Comparison of ENCODE assay signal across 7 cellular contexts in the genomic region with DNA sequence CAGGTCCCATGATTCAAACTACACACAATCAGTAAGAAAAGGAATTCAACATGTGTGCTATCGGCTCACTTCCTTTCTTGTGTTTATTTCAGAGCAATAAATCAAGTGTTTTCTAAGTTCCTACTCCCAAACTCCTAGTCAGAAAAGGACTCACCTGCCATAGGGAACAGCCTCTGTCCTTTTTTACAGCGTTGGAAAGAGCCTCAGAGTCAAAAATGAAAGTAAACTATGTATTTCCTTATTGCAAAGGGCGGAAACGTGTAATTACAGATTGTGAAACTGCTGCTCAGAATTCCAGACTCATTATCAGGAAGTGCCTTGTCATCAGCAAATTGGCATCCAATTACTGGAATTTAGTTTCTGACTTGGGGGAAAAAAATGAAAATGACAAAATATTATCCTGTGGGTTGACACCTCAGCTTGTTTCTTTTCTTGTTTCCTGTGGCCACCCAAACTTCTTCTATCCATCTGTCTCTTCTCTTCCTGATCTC. TPM values are rescaled to one million over a fixed set of nuclear protein-coding genes. Genes with fewer than 3 reads are reported as not detected.
DNase-seq lines count a peak whose midpoint lies in the region; ATAC-seq, FAIRE-seq and TF ChIP-seq lines count a peak whose summit lies in the region.

A gene (minus strand): TSS at position 210 of the 491 bp plus-strand sequence. CDS start 49 bp downstream, at position 161.

- TF ChIP-seq CTCF in SK-N-SH (IDR thresholded peaks at IDR 0.05) (no peak), H1 (IDR thresholded peaks at IDR 0.05; ENCODE audit: control extremely low read depth in 1 of 3, insufficient read depth in 1 of 3, low read depth in 1 of 3, low read length in 3 of 3) (no peak)

- no peak within 1 kb of the TSS for H3K4ac ChIP-seq in H1 (replicated peaks; ENCODE audit: insufficient read length, low read depth, low read length)

- no peak within 1 kb of the TSS for H2AK5ac ChIP-seq in H1 (ENCODE audit: low read depth, low read length)

- H3F3A ChIP-seq in SK-N-SH (replicated peaks; ENCODE audit: insufficient read depth): no peaks in the 10 kb centered on the region

- no peak within 1 kb of the TSS for H3K18ac ChIP-seq in H1 (ENCODE audit: extremely low read depth, low read length)

- POLR2A ChIA-PET in SK-N-SH (lab: Yijun Ruan, JAX) (no interaction called here), H1 (lab: Charles Lee; ENCODE audit: partially characterized antibody) (no interaction called here)

- H3K27me3 ChIP-seq in SK-N-SH (ENCODE audit: insufficient read depth) (no peaks in the 10 kb centered on the region), H1 (replicated peaks in 1 of 4; ENCODE audit: control insufficient read depth in 3 of 4, extremely low read depth in 1 of 4, insufficient read depth in 3 of 4, low read length in 3 of 4) (no peaks in the 10 kb centered on the region), muscle layer of colon (ENCODE audit: control insufficient read depth in 1 of 2, insufficient read depth in 2 of 2, low read length in 2 of 2) (no peaks in the 10 kb centered on the region)

- H3K9ac ChIP-seq in SK-N-SH (peak within 1 kb of the TSS; percentile 50), H1 (replicated peaks in 1 of 4; ENCODE audit: extremely low read depth in 1 of 4, low read depth in 3 of 4, low read length in 3 of 4) (no peak within 1 kb of the TSS), muscle layer of colon (ENCODE audit: low read length) (peak within 1 kb of the TSS; percentile 74)

- H2AFZ ChIP-seq in SK-N-SH (ENCODE audit: low read depth) (peak within 1 kb of the TSS; percentile 80), H1 (ENCODE audit: low read length) (peak within 1 kb of the TSS; percentile 90)

- CTCF ChIA-PET in SK-N-SH (lab: Yijun Ruan, JAX) (interaction anchor here (1.1 kb wide), 1 partner anchor 22 kb away, joined by 3 read pairs; no protein-coding TSS in a partner anchor), H1 (lab: Charles Lee; ENCODE audit: partially characterized antibody) (interaction anchor here (0.6 to 1.6 kb wide), 3 partner anchors 23 to 49 kb away, joined by 3 to 5 read pairs (median 3); no protein-coding TSS in a partner anchor)

- no peak for TF ChIP-seq RAD21 in SK-N-SH (IDR thresholded peaks at IDR 0.05; ENCODE audit: low read length)
- TF ChIP-seq RAD21 in H1 (IDR thresholded peaks at IDR 0.05 in 1 of 2, conservative IDR thresholded peaks at IDR 0.05 in 1 of 2; ENCODE audit: low read depth in 2 of 2, low read length in 2 of 2): no peak

- no peak within 1 kb of the TSS for H3K14ac ChIP-seq in H1 (ENCODE audit: insufficient read length)

- no peak within 1 kb of the TSS for H4K8ac ChIP-seq in H1 (ENCODE audit: extremely low read depth, insufficient read depth, low read length)

- WGBS in SK-N-SH (ENCODE audit: low lambda C conversion rate): 17% methylated on average over 4 of the region's 4 CpGs
- WGBS in H1 (ENCODE audit: extremely low coverage in 1 of 2, insufficient coverage in 1 of 2, insufficient read length in 1 of 2, insufficient replicate concordance in 2 of 2, low coverage in 1 of 2, low lambda C conversion rate in 2 of 2, missing lambda C conversion rate in 1 of 2), 2 experiments: 89% methylated on average over 4 of the region's 4 CpGs; no CpG with 5 or more reads in 1 of the 2 experiments

- H3K56ac ChIP-seq in H1 (replicated peaks; ENCODE audit: insufficient read length, low read depth, low read length): no peak within 1 kb of the TSS

- 0 out of 2 replicates have a peak within 1 kb of the TSS, but pooled peaks have one; percentile 34 for H2BK20ac ChIP-seq in H1 (ENCODE audit: low read length)

- no peak for TF ChIP-seq POLR2A in H1 (IDR thresholded peaks at IDR 0.05; ENCODE audit: control extremely low read depth in 1 of 2, low read depth in 2 of 2, low read length in 2 of 2)

- peak within 1 kb of the TSS in 1 of 2 experiments; percentile 72; a peak in 3 of 4 replicates for H3K27ac ChIP-seq in SK-N-SH (ENCODE audit: low read depth in 2 of 2, low read length in 1 of 2)
- no peak within 1 kb of the TSS for H3K27ac ChIP-seq in H1 (ENCODE audit: low read depth, low read length)
- peak within 1 kb of the TSS; percentile 68 for H3K27ac ChIP-seq in muscle layer of colon (ENCODE audit: low read depth, low read length)

- H3K36me3 ChIP-seq in SK-N-SH (replicated peaks in 1 of 2; ENCODE audit: control insufficient read depth in 1 of 2, insufficient read depth in 2 of 2, low read length in 1 of 2) (no peaks in the 10 kb centered on the region), H1 (ENCODE audit: control insufficient read depth in 2 of 4, insufficient read depth in 4 of 4, low read length in 3 of 4) (peaks cover 0 to 2% (median 0%) of the 10 kb centered on the region in 4 experiments; a peak in 2 of 8 replicates), muscle layer of colon (ENCODE audit: insufficient read depth, low read length) (no peaks in the 10 kb centered on the region)

- no peak within 1 kb of the TSS for H2BK120ac ChIP-seq in H1 (replicated peaks; ENCODE audit: low read depth, low read length)

- no peak for FAIRE-seq in H1 (lab: Jason Lieb, UNC)

- H3K4me2 ChIP-seq in SK-N-SH (peak within 1 kb of the TSS; percentile 57), H1 (ENCODE audit: insufficient read depth in 1 of 2, low read depth in 2 of 2, low read length in 2 of 2) (no peak within 1 kb of the TSS)

- no peaks in the 10 kb centered on the region; a peak in 1 of 4 replicates for H3K4me1 ChIP-seq in SK-N-SH (ENCODE audit: control insufficient read depth in 1 of 2, insufficient read depth in 2 of 2, low read depth in 1 of 2, low read length in 1 of 2)
- peaks cover 0 to 7% (median 3%) of the 10 kb centered on the region in 4 experiments; a peak in 4 of 7 replicates for H3K4me1 ChIP-seq in H1 (replicated peaks in 1 of 4; ENCODE audit: control insufficient read depth in 3 of 4, insufficient read depth in 4 of 4, low read length in 3 of 4)
- peaks cover 5% of the 10 kb centered on the region for H3K4me1 ChIP-seq in muscle layer of colon (ENCODE audit: insufficient read depth, low read length)

- no peaks in the 10 kb centered on the region for H3K79me2 ChIP-seq in SK-N-SH (ENCODE audit: insufficient read depth)
- H3K79me2 ChIP-seq in H1 (ENCODE audit: control insufficient read depth in 1 of 2, insufficient read depth in 2 of 2, low read length in 2 of 2): no peaks in the 10 kb centered on the region

- H3K23ac ChIP-seq in H1 (ENCODE audit: insufficient read length): no peak within 1 kb of the TSS

- no peak within 1 kb of the TSS for H2BK15ac ChIP-seq in H1 (ENCODE audit: low read length)

- no peak within 1 kb of the TSS for H4K5ac ChIP-seq in H1 (ENCODE audit: insufficient read length, low read depth, low read length)

- H3K4me3 ChIP-seq in SK-N-SH (ENCODE audit: low read depth in 2 of 2, low read length in 1 of 2): peak within 1 kb of the TSS; percentile 46 to 49
- no peak within 1 kb of the TSS for H3K4me3 ChIP-seq in H1 (ENCODE audit: extremely low read depth in 1 of 4, insufficient read depth in 2 of 4, low read depth in 3 of 4, low read length in 4 of 4)
- peak within 1 kb of the TSS; percentile 67 to 71 for H3K4me3 ChIP-seq in muscle layer of colon (ENCODE audit: low read depth in 1 of 2, low read length in 2 of 2)

- DNase-seq in GM04503 (ENCODE audit: low read depth) (peak; percentile 57), HS-5 (ENCODE audit: low read depth) (peak; percentile 87), SK-N-SH (peak; percentile 1), H1 (ENCODE audit: low read depth in 1 of 2, low spot score in 2 of 2) (no peak), cerebellar cortex (ENCODE audit: low spot score) (no peak)

- ATAC-seq in GM21381 (IDR thresholded peaks at IDR 0.05; ENCODE audit: unreplicated experiment): peak; percentile 75

- H4K91ac ChIP-seq in H1 (replicated peaks; ENCODE audit: insufficient read length, low read length): no peak within 1 kb of the TSS

- H3K23me2 ChIP-seq in H1 (ENCODE audit: low read depth, low read length): no peaks in the 10 kb centered on the region; the same call in 1 of the 2 replicates

- H2BK5ac ChIP-seq in H1 (ENCODE audit: low read depth, low read length): no peak within 1 kb of the TSS

- H4K20me1 ChIP-seq in SK-N-SH (ENCODE audit: insufficient read depth) (no peaks in the 10 kb centered on the region), H1 (replicated peaks in 1 of 2; ENCODE audit: control insufficient read depth in 1 of 2, insufficient read depth in 2 of 2, low read length in 2 of 2) (no peaks in the 10 kb centered on the region)

- H3K9me3 ChIP-seq in SK-N-SH (no peaks in the 10 kb centered on the region), H1 (ENCODE audit: insufficient read depth in 2 of 2, low read depth in 1 of 2, low read length in 1 of 2) (peaks cover 4 to 10% of the 10 kb centered on the region in 2 experiments), muscle layer of colon (ENCODE audit: low read length) (no peaks in the 10 kb centered on the region)

- TF ChIP-seq EP300 in SK-N-SH (IDR thresholded peaks at IDR 0.05; ENCODE audit: borderline replicate concordance in 1 of 2, low read depth in 1 of 2, low read length in 1 of 2) (no peak), H1 (IDR thresholded peaks at IDR 0.05; ENCODE audit: borderline replicate concordance in 1 of 2, low read depth in 2 of 2, low read length in 2 of 2) (no peak)

- H2BK12ac ChIP-seq in H1 (ENCODE audit: low read depth, low read length): no peak within 1 kb of the TSS

- no peaks in the 10 kb centered on the region for H3K9me2 ChIP-seq in SK-N-SH

- no peaks in the 10 kb centered on the region for H3K79me1 ChIP-seq in H1 (ENCODE audit: low read depth, low read length)

TF ChIP-seq in SK-N-SH, 30 proteins besides CTCF, POLR2A, EP300 and RAD21 (continues in another document):
- peak; percentile 39; the same call in 1 of the 2 replicates for TF ChIP-seq ELF1 (IDR thresholded peaks at IDR 0.05)
- peak; percentile 57 for TF ChIP-seq TCF12 (IDR thresholded peaks at IDR 0.05)

RNA-seq across cellular contexts. Expression of the gene that starts here (rescaled TPM):
- polyA plus RNA-seq in SK-N-SH (2012; rRNA removed) (9.1 and 13.6 TPM in 2 replicates), H1 (2011; rRNA removed) (0.05 and 0.09 TPM in 2 replicates)
- polyA plus RNA-seq in SK-N-SH (2012; cell fraction: cytosol; rRNA removed): 11.3 and 12.8 TPM in 2 replicates
- 5.2 and 8.4 TPM in 2 replicates for polyA plus RNA-seq in SK-N-SH (2012; cell fraction: nucleus; rRNA removed)
- not detected in 2 replicates for total RNA-seq in H1 (2021; fragmentation: NEBNext Ultra II Directional; extraction: Animal tissue kit (Norgen Biotek cat#: 25700))
- 0.10 TPM for polyA plus RNA-seq in H1 (2011; cell fraction: cytosol; rRNA removed)
- polyA plus RNA-seq in H1 (2011; cell fraction: nucleus; rRNA removed): not detected
- polyA plus RNA-seq in H1 (2012, experiment 1 of 2): not detected in 4 replicates
- polyA plus RNA-seq in H1 (2012, experiment 2 of 2): not detected
- 0.24 TPM for polyA plus RNA-seq in H1 (2013, experiment 1 of 2)
- 0.09 TPM for polyA plus RNA-seq in H1 (2013, experiment 2 of 2)
- 0.06 and 0.49 TPM in 2 replicates for polyA minus RNA-seq in H1 (2011; rRNA and poly(A)+ RNA removed)
- not detected for polyA minus RNA-seq in H1 (2011; cell fraction: cytosol; rRNA and poly(A)+ RNA removed)
- not detected for polyA minus RNA-seq in H1 (2011; cell fraction: nucleus; rRNA and poly(A)+ RNA removed)

Comparison
In these comparisons a context has a peak if more than half of its experiments do, and no peak if none do; other contexts are left out.
1. DNase-seq: peak in GM04503 (single experiment), HS-5 (single experiment) and SK-N-SH (single experiment); none in H1 (0 of 2) and cerebellar cortex (single experiment).
2. H3K4me3 ChIP-seq: peak in SK-N-SH (2 of 2) and muscle layer of colon (2 of 2); none in H1 (0 of 4).
3. H3K9ac ChIP-seq: peak in SK-N-SH (single experiment) and muscle layer of colon (single experiment); none in H1 (0 of 4).